In genomic region chr22:25419247-25420113, GRCh38 we compare ENCODE assay signal across 8 cellular contexts.
A peak's percentile ranks its signal among the peaks of the same experiment; 100 is the strongest.
DNase-seq lines count a peak whose midpoint lies in the region; ATAC-seq and TF ChIP-seq lines count a peak whose summit lies in the region.

No MANE protein-coding gene starts in this region.

- no peaks in the 10 kb centered on the region for H3K36me3 ChIP-seq in HAP-1 (replicated peaks)

- H3K27me3 ChIP-seq in AG04450 (ENCODE audit: control insufficient read depth, insufficient read depth, low read length) (peaks cover 49% of the 10 kb centered on the region), HAP-1 (ENCODE audit: low read depth) (peaks cover 27% of the 10 kb centered on the region)

- H3K9me3 ChIP-seq in AG04450 (ENCODE audit: control insufficient read depth, insufficient read depth, low read length) (no peaks in the 10 kb centered on the region), HAP-1 (no peaks in the 10 kb centered on the region)

- H3K4me1 Mint-ChIP-seq in IgD-negative memory B cell, result peaks cover 21 to 28% (median 22%) of the 10 kb centered on the region in 3 donors
- peaks cover 17% of the 10 kb centered on the region for H3K4me1 Mint-ChIP-seq in activated naive CD8-positive, alpha-beta T cell treated with anti-CD3 and anti-CD28 coated beads, Interleukin-2, amount 10 ng/mL, durations not matched to agents 7 days and 5 days

- H3K4me1 ChIP-seq in HAP-1, result no peaks in the 10 kb centered on the region

- H3K27ac ChIP-seq in AG04450 (ENCODE audit: low read depth, low read length), result no peak overlapping the region

- DNase-seq in AG04450 (ENCODE audit: low read depth, low spot score), result no peak
- DNase-seq in activated naive CD8-positive, alpha-beta T cell treated with anti-CD3 and anti-CD28 coated beads, Interleukin-2, amount 10 ng/mL, durations not matched to agents 7 days and 5 days, result no peak
- peak; percentile 39 to 49 for DNase-seq in lung microvascular endothelial cell (ENCODE audit: low read depth in 2 of 2)
- no peak for DNase-seq in NCI-H526 (lab: John Stamatoyannopoulos, UW)
- DNase-seq in NCI-H187 treated with DMSO at 0.1 percent for 48 hours (lab: John Stamatoyannopoulos, UW), result no peak
- no peak for DNase-seq in HAP-1 (ENCODE audit: low spot score in 2 of 2)

- TF ChIP-seq CTCF in AG04450 (IDR thresholded peaks at IDR 0.05; ENCODE audit: low read depth, low read length), result no peak

- peaks cover 2% of the 10 kb centered on the region for H3K36me3 Mint-ChIP-seq in IgD-negative memory B cell
- H3K36me3 Mint-ChIP-seq in activated naive CD8-positive, alpha-beta T cell treated with anti-CD3 and anti-CD28 coated beads, Interleukin-2, amount 10 ng/mL, durations not matched to agents 7 days and 5 days, result peaks cover 3% of the 10 kb centered on the region

- no peak overlapping the region for H3K27ac Mint-ChIP-seq in IgD-negative memory B cell
- no peak overlapping the region for H3K27ac Mint-ChIP-seq in activated naive CD8-positive, alpha-beta T cell treated with anti-CD3 and anti-CD28 coated beads, Interleukin-2, amount 10 ng/mL, durations not matched to agents 7 days and 5 days

- CTCF ChIA-PET in AG04450 (lab: Charles Lee), result interaction anchor here (1.0 kb wide), 1 partner anchor 29 kb away, joined by 4 read pairs; no protein-coding TSS in a partner anchor

- H3K4me3 Mint-ChIP-seq in IgD-negative memory B cell, result peak overlapping the region; percentile 39 to 93 (median 60)
- H3K4me3 Mint-ChIP-seq in activated naive CD8-positive, alpha-beta T cell treated with anti-CD3 and anti-CD28 coated beads, Interleukin-2, amount 10 ng/mL, durations not matched to agents 7 days and 5 days, result peak overlapping the region; percentile 32

- H3K27me3 Mint-ChIP-seq in IgD-negative memory B cell, result peaks cover 38% of the 10 kb centered on the region
- peaks cover 83% of the 10 kb centered on the region for H3K27me3 Mint-ChIP-seq in activated naive CD8-positive, alpha-beta T cell treated with anti-CD3 and anti-CD28 coated beads, Interleukin-2, amount 10 ng/mL, durations not matched to agents 7 days and 5 days

- peaks cover 0 to 3% (median 0%) of the 10 kb centered on the region in 3 donors for H3K9me3 Mint-ChIP-seq in IgD-negative memory B cell
- H3K9me3 Mint-ChIP-seq in activated naive CD8-positive, alpha-beta T cell treated with anti-CD3 and anti-CD28 coated beads, Interleukin-2, amount 10 ng/mL, durations not matched to agents 7 days and 5 days, result no peaks in the 10 kb centered on the region

- no peak for ATAC-seq in activated naive CD8-positive, alpha-beta T cell treated with anti-CD3 and anti-CD28 coated beads, Interleukin-2, amount 10 ng/mL, durations not matched to agents 7 days and 5 days (ENCODE audit: low read depth)
- no peak for ATAC-seq in HG03097 (IDR thresholded peaks at IDR 0.05; ENCODE audit: low FRiP score, unreplicated experiment)

- in situ Hi-C loops in HAP-1 (cut with MboI; ENCODE audit: low sequenced_read_pairs), result no loop called here

- H3K4me3 ChIP-seq in AG04450 (ENCODE audit: low read depth, low read length) (peak overlapping the region; percentile 37), HAP-1 (no peak overlapping the region)

- POLR2A ChIA-PET in AG04450 (lab: Yijun Ruan, JAX), result no interaction called here
- POLR2A ChIA-PET in activated naive CD8-positive, alpha-beta T cell treated with anti-CD3 and anti-CD28 coated beads, Interleukin-2, amount 10 ng/mL, durations not matched to agents 7 days and 5 days (lab: Charles Lee), result interaction anchor here (0.6 to 0.7 kb wide), 2 partner anchors 12 to 26 kb away, joined by 3 read pairs; no protein-coding TSS in a partner anchor

Comparison
In these comparisons a context has a peak if more than half of its experiments do, and no peak if none do; other contexts are left out.
1. DNase-seq: peak in lung microvascular endothelial cell (2 of 2); none in AG04450 (single experiment), activated naive CD8-positive, alpha-beta T cell treated with anti-CD3 and anti-CD28 coated beads, Interleukin-2, amount 10 ng/mL, durations not matched to agents 7 days and 5 days (single experiment), NCI-H526 (0 of 2), NCI-H187 treated with DMSO at 0.1 percent for 48 hours (single experiment) and HAP-1 (0 of 2).